Comparison of ENCODE assay signal across 10 cellular contexts in genomic region chr9:124934290-124934689, GRCh38. TPM values are rescaled to one million over a fixed set of nuclear protein-coding genes. Genes with fewer than 3 reads are reported as not detected.
DNase-seq lines count a peak whose midpoint lies in the region; ATAC-seq and TF ChIP-seq lines count a peak whose summit lies in the region.
"Had no signal": no experiment of that assay in that cellular context is flagged by ENCODE, and none has a peak within 500 bp of the region (broad histone marks: within the 10 kb centered on the region; RNA-seq: fewer than 3 reads in every experiment).

No MANE protein-coding gene starts in this region.

- TF ChIP-seq CTCF in chondrocyte (IDR thresholded peaks at IDR 0.05) = no peak

- H3K27ac Mint-ChIP-seq in activated naive CD4-positive, alpha-beta T cell treated with anti-CD3 and anti-CD28 coated beads, Interleukin-2, amount 50 U/mL, for 24 hours = peak overlapping the region; percentile 36
- H3K27ac Mint-ChIP-seq in IgD-negative memory B cell = peak overlapping the region; percentile 4 to 50 (median 31)
- H3K27ac Mint-ChIP-seq in chondrocyte (ENCODE audit: unreplicated experiment) = peak overlapping the region; percentile 33
- H3K27ac Mint-ChIP-seq: activated naive CD4-positive, alpha-beta T cell treated with anti-CD3 and anti-CD28 coated beads for 36 hours had no signal

- DNase-seq in activated naive CD4-positive, alpha-beta T cell treated with anti-CD3 and anti-CD28 coated beads, Interleukin-2, amount 50 U/mL, for 16 hours = no peak
- DNase-seq in chondrocyte (ENCODE audit: low spot score) (no peak), HAP-1 (ENCODE audit: low spot score in 2 of 2) (no peak), cortex of kidney (lab: John Stamatoyannopoulos, UW) (no peak), NCI-H1436 (lab: John Stamatoyannopoulos, UW) (no peak)
- DNase-seq: activated naive CD4-positive, alpha-beta T cell treated with anti-CD3 and anti-CD28 coated beads for 36 hours; NCI-H1436 treated with DMSO at 0.1 percent for 48 hours had no signal

- H3K27me3 Mint-ChIP-seq in activated naive CD4-positive, alpha-beta T cell treated with anti-CD3 and anti-CD28 coated beads, Interleukin-2, amount 50 U/mL, for 24 hours = no peaks in the 10 kb centered on the region
- no peaks in the 10 kb centered on the region for H3K27me3 Mint-ChIP-seq in IgD-negative memory B cell
- H3K27me3 Mint-ChIP-seq in chondrocyte (ENCODE audit: low read depth) = no peaks in the 10 kb centered on the region

- H3K9me3 Mint-ChIP-seq in activated naive CD4-positive, alpha-beta T cell treated with anti-CD3 and anti-CD28 coated beads, Interleukin-2, amount 50 U/mL, for 24 hours = no peaks in the 10 kb centered on the region
- no peaks in the 10 kb centered on the region for H3K9me3 Mint-ChIP-seq in IgD-negative memory B cell
- no peaks in the 10 kb centered on the region for H3K9me3 Mint-ChIP-seq in chondrocyte (ENCODE audit: low read depth)
- H3K9me3 Mint-ChIP-seq: activated naive CD4-positive, alpha-beta T cell treated with anti-CD3 and anti-CD28 coated beads for 36 hours had no signal

- H3K9me3 ChIP-seq in HAP-1 = no peaks in the 10 kb centered on the region

- no peak for ATAC-seq in GM21737 (IDR thresholded peaks at IDR 0.05; ENCODE audit: unreplicated experiment)

- in situ Hi-C loops in HAP-1 (cut with MboI; ENCODE audit: low sequenced_read_pairs) = no loop called here

- H3K4me1 Mint-ChIP-seq in activated naive CD4-positive, alpha-beta T cell treated with anti-CD3 and anti-CD28 coated beads, Interleukin-2, amount 50 U/mL, for 24 hours = peaks cover 17% of the 10 kb centered on the region
- H3K4me1 Mint-ChIP-seq in IgD-negative memory B cell (peaks cover 16 to 21% (median 21%) of the 10 kb centered on the region in 3 donors), chondrocyte (ENCODE audit: low read depth) (peaks cover 11% of the 10 kb centered on the region)

- H3K36me3 ChIP-seq in HAP-1 (replicated peaks) = peaks cover 34% of the 10 kb centered on the region

- H3K36me3 Mint-ChIP-seq in activated naive CD4-positive, alpha-beta T cell treated with anti-CD3 and anti-CD28 coated beads, Interleukin-2, amount 50 U/mL, for 24 hours = peaks cover 27% of the 10 kb centered on the region
- H3K36me3 Mint-ChIP-seq in IgD-negative memory B cell = peaks cover 3% of the 10 kb centered on the region
- H3K36me3 Mint-ChIP-seq in chondrocyte (ENCODE audit: low read depth) = peaks cover 16% of the 10 kb centered on the region

- no peaks in the 10 kb centered on the region for H3K27me3 ChIP-seq in HAP-1 (ENCODE audit: low read depth)

- H3K4me3 ChIP-seq in HAP-1 = no peak overlapping the region

- H3K4me3 Mint-ChIP-seq in activated naive CD4-positive, alpha-beta T cell treated with anti-CD3 and anti-CD28 coated beads, Interleukin-2, amount 50 U/mL, for 24 hours = no peak overlapping the region
- H3K4me3 Mint-ChIP-seq in IgD-negative memory B cell (peak overlapping the region in 2 of 4 donors; percentile 40 to 67), chondrocyte (ENCODE audit: unreplicated experiment) (no peak overlapping the region)
- H3K4me3 Mint-ChIP-seq: activated naive CD4-positive, alpha-beta T cell treated with anti-CD3 and anti-CD28 coated beads for 36 hours had no signal

- no peaks in the 10 kb centered on the region for H3K4me1 ChIP-seq in HAP-1

RNA-seq across cellular contexts. Expression of gene GOLGA1, which starts 6.6 kb away (rescaled TPM):
- polyA plus RNA-seq in IgD-negative memory B cell = 10.3 TPM
- total RNA-seq in chondrocyte = 22.3 to 25.0 TPM (median 24.0 TPM) in 3 replicates
